In the genomic region with DNA sequence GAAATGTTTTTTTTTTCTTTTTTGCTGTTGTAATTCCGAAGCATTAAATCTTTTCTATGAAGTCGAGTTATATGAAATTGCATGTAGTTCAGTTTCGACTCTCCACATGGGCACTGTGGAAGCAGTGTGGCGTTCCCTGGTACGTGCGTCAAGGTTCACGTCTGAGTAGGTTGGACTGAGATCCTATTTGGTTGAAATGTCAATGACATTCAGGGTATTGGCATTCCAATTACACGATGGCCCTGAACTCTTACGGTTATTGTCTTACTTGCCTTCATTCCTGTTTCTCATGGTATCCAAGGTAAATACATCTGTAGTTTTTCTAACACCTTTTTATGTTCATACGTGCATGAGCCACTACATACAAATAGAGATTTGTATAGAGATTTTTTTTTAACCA, we compare ENCODE assay signal across 16 cellular contexts.
A peak's percentile ranks its signal among the peaks of the same experiment; 100 is the strongest.
DNase-seq lines count a peak whose midpoint lies in the region; ATAC-seq and TF ChIP-seq lines count a peak whose summit lies in the region.
"Had no signal": no experiment of that assay in that cellular context is flagged by ENCODE, and none has a peak within 500 bp of the region (broad histone marks: within the 10 kb centered on the region; RNA-seq: fewer than 3 reads in every experiment).

No MANE protein-coding gene starts in this region.

- H3K27ac ChIP-seq in cardiac muscle cell = peak overlapping the region; percentile 26
- H3K27ac ChIP-seq in right cardiac atrium (ENCODE audit: low read length) = no peak overlapping the region
- H3K27ac ChIP-seq in tibial artery = peak overlapping the region; percentile 40 to 86
- no peak overlapping the region for H3K27ac ChIP-seq in PC-9
- H3K27ac ChIP-seq: HL-60 had no signal

- H3K79me2 ChIP-seq in PC-9 (ENCODE audit: low read depth) = no peaks in the 10 kb centered on the region

- ATAC-seq in Right ventricle myocardium superior (ENCODE audit: poor library complexity) = peak; percentile 39
- peak; percentile 30 to 74 for ATAC-seq in right cardiac atrium
- ATAC-seq in GM18861 (IDR thresholded peaks at IDR 0.05; ENCODE audit: unreplicated experiment) = no peak

- H3K9me3 ChIP-seq in cardiac muscle cell (ENCODE audit: low read depth) (no peaks in the 10 kb centered on the region), right cardiac atrium (ENCODE audit: control insufficient read depth, low read length) (no peaks in the 10 kb centered on the region), tibial artery (no peaks in the 10 kb centered on the region), PC-9 (ENCODE audit: insufficient read depth, low read depth) (no peaks in the 10 kb centered on the region)

- H2AFZ ChIP-seq in PC-9 = no peak overlapping the region

- TF ChIP-seq CTCF in cardiac muscle cell (IDR thresholded peaks at IDR 0.05; ENCODE audit: low read depth, low read length) (no peak), tibial artery (IDR thresholded peaks at IDR 0.05) (no peak), PC-9 (conservative IDR thresholded peaks at IDR 0.05) (no peak)

- H3F3A ChIP-seq in PC-9 (ENCODE audit: insufficient read depth, low read depth) = no peaks in the 10 kb centered on the region

- WGBS in right cardiac atrium = 83% methylated on average over 10 of the region's 10 CpGs

- H3K9me2 ChIP-seq in PC-9 (ENCODE audit: insufficient read depth) = no peaks in the 10 kb centered on the region

- CTCF ChIA-PET in PC-9 (lab: Charles Lee) = no interaction called here

- POLR2A ChIA-PET in PC-9 (lab: Charles Lee; ENCODE audit: unreplicated experiment) = no interaction called here

- no peak for DNase-seq in Right ventricle myocardium superior
- no peak for DNase-seq in cardiac septum (ENCODE audit: low spot score)
- DNase-seq in cardiac muscle cell (ENCODE audit: low read depth in 1 of 2, low spot score in 1 of 2) = no peak
- DNase-seq in right cardiac atrium = no peak
- DNase-seq in tibial artery = no peak
- DNase-seq in head of caudate nucleus = no peak
- DNase-seq in PC-9 = no peak
- DNase-seq: 8988T; C1 segment of cervical spinal cord; Calu3; CD4-positive, alpha-beta T cell; DMS 273 treated with DMSO at 0.1 percent for 48 hours; HCEC 1CT; HFFc6 had no signal

- no TSS peak for BruUV-seq in PC-9 (replicated peaks; lab: Mats Ljungman, UMichigan)

- H3K36me3 ChIP-seq in cardiac muscle cell (peaks cover 2% of the 10 kb centered on the region), tibial artery (no peaks in the 10 kb centered on the region), PC-9 (ENCODE audit: low read depth) (no peaks in the 10 kb centered on the region)

- intact Hi-C loops in Right ventricle myocardium superior (cut with DNase I) = no loop called here
- intact Hi-C loops in cardiac septum (cut with DNase I) = no loop called here
- intact Hi-C loops in right cardiac atrium (cut with DNase I) = no loop called here
- intact Hi-C loops in tibial artery (cut with DNase I; ENCODE audit: low total_unique reads) = no loop called here
- intact Hi-C loops in head of caudate nucleus (cut with DNase I) = no loop called here
- intact Hi-C loops in PC-9 (cut with micrococcal nuclease; ENCODE audit: unreplicated experiment) = no loop called here

- no peak overlapping the region for H3K4me2 ChIP-seq in PC-9

- H3K4me3 ChIP-seq in cardiac muscle cell (no peak overlapping the region), right cardiac atrium (ENCODE audit: low read length) (no peak overlapping the region), tibial artery (no peak overlapping the region), PC-9 (no peak overlapping the region)

- H4K20me1 ChIP-seq in PC-9 (ENCODE audit: insufficient read depth) = no peaks in the 10 kb centered on the region

- H3K4me1 ChIP-seq in cardiac muscle cell (ENCODE audit: low read depth) (peaks cover 34% of the 10 kb centered on the region), right cardiac atrium (ENCODE audit: control insufficient read depth, insufficient read depth, low read length) (peaks cover 5% of the 10 kb centered on the region), tibial artery (peaks cover 0 to 77% (median 16%) of the 10 kb centered on the region in 4 donors), PC-9 (replicated peaks; ENCODE audit: insufficient read depth) (no peaks in the 10 kb centered on the region)

- H3K27me3 ChIP-seq in cardiac muscle cell = no peaks in the 10 kb centered on the region
- no peaks in the 10 kb centered on the region for H3K27me3 ChIP-seq in right cardiac atrium (ENCODE audit: control insufficient read depth, insufficient read depth)
- H3K27me3 ChIP-seq in tibial artery = no peaks in the 10 kb centered on the region
- H3K27me3 ChIP-seq in PC-9 (ENCODE audit: insufficient read depth, low read depth) = no peaks in the 10 kb centered on the region

Comparison
In these comparisons a context has a peak if more than half of its experiments do, and no peak if none do; other contexts are left out.
1. H3K27ac ChIP-seq: peak in cardiac muscle cell (single experiment) and tibial artery (2 of 2); none in right cardiac atrium (single experiment) and PC-9 (single experiment).